26 cellular contexts compared by ENCODE assay signal in the genomic region with DNA sequence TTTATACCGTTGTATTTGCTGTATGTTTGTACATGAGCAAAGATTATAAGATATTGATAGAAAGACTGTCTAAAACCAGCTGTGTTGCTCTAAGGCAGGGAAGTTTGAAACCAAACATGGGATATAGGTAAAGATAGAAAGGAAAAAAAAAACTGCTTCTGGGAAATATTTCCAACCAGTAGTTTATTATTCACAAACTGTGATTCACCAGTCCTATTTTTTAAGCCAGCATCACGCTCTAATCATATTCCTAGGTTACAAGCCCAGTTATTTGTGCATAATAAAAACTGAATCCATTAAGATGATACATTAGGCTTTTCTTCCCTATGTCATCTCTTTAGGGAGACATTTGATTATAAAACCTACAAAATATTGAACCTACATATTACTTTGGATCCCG. TPM values are rescaled to one million over a fixed set of nuclear protein-coding genes. Genes with fewer than 3 reads are reported as not detected.
DNase-seq lines count a peak whose midpoint lies in the region; ATAC-seq lines count a peak whose summit lies in the region.
"Had no signal": no experiment of that assay in that cellular context is flagged by ENCODE, and none has a peak within 500 bp of the region (broad histone marks: within the 10 kb centered on the region; RNA-seq: fewer than 3 reads in every experiment).

No MANE protein-coding gene starts in this region.

- intact Hi-C loops in activated CD4-positive, alpha-beta T cell treated with anti-CD3 and anti-CD28 coated beads for 36 hours (cut with DNase I, micrococcal nuclease) = loop anchor here in 1 of 2 experiments (1.0 kb wide), 1 partner anchor 10 kb away; no protein-coding TSS in a partner anchor
- intact Hi-C loops in activated T-helper 2 cell treated with anti-CD3 and anti-CD28 coated beads, Interferon-gamma antibody, Interleukin-2, Interleukin-4, amounts not matched to agents 10 μg/mL and 5 μg/mL and 100 μg/mL, durations not matched to agents 14 hours and 24 hours and 36 hours (cut with micrococcal nuclease) = no loop called here

- H3K4me3 Mint-ChIP-seq in activated CD4-positive, alpha-beta T cell treated with anti-CD3 and anti-CD28 coated beads for 36 hours = no peak overlapping the region
- H3K4me3 Mint-ChIP-seq in activated T-helper 2 cell treated with anti-CD3 and anti-CD28 coated beads, Interferon-gamma antibody, Interleukin-2, Interleukin-4, amounts not matched to agents 10 μg/mL and 5 μg/mL and 100 μg/mL, durations not matched to agents 14 hours and 24 hours and 36 hours (ENCODE audit: low read depth) = peak overlapping the region; percentile 91
- H3K4me3 Mint-ChIP-seq: dendritic cell treated with granulocyte-macrophage colony-stimulating factor and Interleukin-4, amounts not matched to agents 40 ng/mL and 50 ng/mL, for 4 days had no signal

- no peaks in the 10 kb centered on the region for H4K20me1 ChIP-seq in GM23248 (ENCODE audit: insufficient read depth)

- CTCF ChIA-PET in activated CD4-positive, alpha-beta T cell treated with anti-CD3 and anti-CD28 coated beads for 36 hours (lab: Charles Lee) = interaction anchor here (0.6 to 3.2 kb wide), 5 partner anchors 11 to 369 kb away, joined by 3 to 13 read pairs (median 3); no protein-coding TSS in a partner anchor

- H3K23ac ChIP-seq in mesenchymal stem cell (ENCODE audit: low read length in 2 of 2) = no peak overlapping the region

- DNase-seq in activated CD4-positive, alpha-beta T cell treated with anti-CD3 and anti-CD28 coated beads for 36 hours = no peak
- no peak for DNase-seq in activated CD4-positive, alpha-beta T cell treated with anti-CD3 and anti-CD28 coated beads for 1 hour
- DNase-seq in GM23248 (peak; percentile 65), mesenchymal stem cell (no peak), cerebellum (ENCODE audit: low spot score) (no peak), NCI-H1694 (lab: John Stamatoyannopoulos, UW) (no peak), AG20443 (ENCODE audit: low spot score) (no peak)
- no peak for DNase-seq in activated T-helper 2 cell treated with anti-CD3 and anti-CD28 coated beads, Interferon-gamma antibody, Interleukin-2, Interleukin-4, amounts not matched to agents 10 μg/mL and 5 μg/mL and 100 μg/mL, durations not matched to agents 14 hours and 24 hours and 36 hours (ENCODE audit: low spot score)
- DNase-seq: activated CD8-positive, alpha-beta memory T cell treated with anti-CD3 and anti-CD28 coated beads, Interleukin-2, amount 10 ng/mL, durations not matched to agents 7 days and 5 days; activated gamma-delta T cell; amniotic stem cell; EL; GOT3; heart left ventricle; left colon; mesendoderm; naive B cell; NCI-H2081 treated with DMSO at 0.1 percent for 48 hours; NCI-H446 treated with DMSO at 0.1 percent for 48 hours; stimulated activated CD4-positive, alpha-beta T cell treated with anti-CD3 and anti-CD28 coated beads, Interleukin-12 subunit alpha, Interleukin-12 subunit beta, amount 100 ng/mL, for 4 hours; stimulated activated CD4-positive, alpha-beta T cell treated with anti-CD3 and anti-CD28 coated beads, Interleukin-4, amount 100 ng/mL, for 4 hours; transverse colon had no signal

- H3K27me3 ChIP-seq in GM23248 (replicated peaks; ENCODE audit: insufficient read depth) = no peaks in the 10 kb centered on the region
- no peaks in the 10 kb centered on the region for H3K27me3 ChIP-seq in mesenchymal stem cell (ENCODE audit: control insufficient read depth in 1 of 2, insufficient read depth in 1 of 2, low read length in 2 of 2)
- H3K27me3 ChIP-seq: heart left ventricle, transverse colon had no signal

- no peaks in the 10 kb centered on the region for H3K27me3 Mint-ChIP-seq in activated CD4-positive, alpha-beta T cell treated with anti-CD3 and anti-CD28 coated beads for 36 hours
- no peaks in the 10 kb centered on the region for H3K27me3 Mint-ChIP-seq in activated T-helper 2 cell treated with anti-CD3 and anti-CD28 coated beads, Interferon-gamma antibody, Interleukin-2, Interleukin-4, amounts not matched to agents 10 μg/mL and 5 μg/mL and 100 μg/mL, durations not matched to agents 14 hours and 24 hours and 36 hours (ENCODE audit: low read depth)
- H3K27me3 Mint-ChIP-seq: activated CD8-positive, alpha-beta memory T cell treated with anti-CD3 and anti-CD28 coated beads, Interleukin-2, amount 10 ng/mL, durations not matched to agents 7 days and 5 days; dendritic cell treated with granulocyte-macrophage colony-stimulating factor and Interleukin-4, amounts not matched to agents 40 ng/mL and 50 ng/mL, for 4 days; naive B cell had no signal

- 75 to 82% methylated on average over 3 of the region's 3 CpGs for WGBS in GM23248 (ENCODE audit: low coverage in 1 of 2, low lambda C conversion rate in 2 of 2, missing lambda C conversion rate in 2 of 2), 2 experiments
- WGBS in mesenchymal stem cell = 99% methylated on average over 2 of the region's 3 CpGs

- ATAC-seq in activated CD4-positive, alpha-beta T cell treated with anti-CD3 and anti-CD28 coated beads for 36 hours = no peak
- ATAC-seq: activated CD4-positive, CD25-positive, alpha-beta regulatory T cell treated with anti-CD3 and anti-CD28 coated beads, Interleukin-2, amount 50 U/mL, for 24 hours; activated CD8-positive, alpha-beta memory T cell treated with anti-CD3 and anti-CD28 coated beads, Interleukin-2, amount 10 ng/mL, durations not matched to agents 7 days and 5 days; heart left ventricle; left colon had no signal

- peaks cover 70% of the 10 kb centered on the region for H3K4me1 Mint-ChIP-seq in activated CD4-positive, alpha-beta T cell treated with anti-CD3 and anti-CD28 coated beads for 36 hours
- H3K4me1 Mint-ChIP-seq in activated T-helper 2 cell treated with anti-CD3 and anti-CD28 coated beads, Interferon-gamma antibody, Interleukin-2, Interleukin-4, amounts not matched to agents 10 μg/mL and 5 μg/mL and 100 μg/mL, durations not matched to agents 14 hours and 24 hours and 36 hours (ENCODE audit: low read depth) = peaks cover 70% of the 10 kb centered on the region

- no peak overlapping the region for H4K8ac ChIP-seq in mesenchymal stem cell (ENCODE audit: low read length)

- no peaks in the 10 kb centered on the region for H3K36me3 ChIP-seq in GM23248 (ENCODE audit: low read depth)
- peaks cover 2 to 5% of the 10 kb centered on the region in 2 experiments for H3K36me3 ChIP-seq in mesenchymal stem cell (ENCODE audit: control insufficient read depth in 1 of 2, insufficient read depth in 2 of 2, low read depth in 1 of 2, low read length in 2 of 2)
- H3K36me3 ChIP-seq: transverse colon had no signal

- H2BK5ac ChIP-seq in mesenchymal stem cell (ENCODE audit: low read depth, low read length, poor library complexity, severe bottlenecking) = no peak overlapping the region

- H3K9me2 ChIP-seq in GM23248 (ENCODE audit: insufficient read depth) = no peaks in the 10 kb centered on the region

- peak overlapping the region; percentile 56 for H3K4me2 ChIP-seq in GM23248 (ENCODE audit: unreplicated experiment)
- H3K4me2 ChIP-seq in mesenchymal stem cell (ENCODE audit: low read length, poor library complexity, severe bottlenecking) = no peak overlapping the region

- no peak overlapping the region for H2BK120ac ChIP-seq in mesenchymal stem cell (ENCODE audit: low read depth, low read length)

- peaks cover 25% of the 10 kb centered on the region for H3K36me3 Mint-ChIP-seq in activated CD4-positive, alpha-beta T cell treated with anti-CD3 and anti-CD28 coated beads for 36 hours (ENCODE audit: low read depth)
- H3K36me3 Mint-ChIP-seq in activated T-helper 2 cell treated with anti-CD3 and anti-CD28 coated beads, Interferon-gamma antibody, Interleukin-2, Interleukin-4, amounts not matched to agents 10 μg/mL and 5 μg/mL and 100 μg/mL, durations not matched to agents 14 hours and 24 hours and 36 hours (ENCODE audit: low read depth) = peaks cover 77% of the 10 kb centered on the region

- H2BK12ac ChIP-seq in mesenchymal stem cell (ENCODE audit: low read length in 2 of 2) = no peak overlapping the region

- POLR2A ChIA-PET in activated CD4-positive, alpha-beta T cell treated with anti-CD3 and anti-CD28 coated beads for 36 hours (lab: Charles Lee) = interaction anchor here (0.8 to 2.0 kb wide), 2 partner anchors 20 to 64 kb away, joined by 5 read pairs; no protein-coding TSS in a partner anchor

- H3F3A ChIP-seq in GM23248 (ENCODE audit: insufficient read depth) = peaks cover 28% of the 10 kb centered on the region

- H3K14ac ChIP-seq in mesenchymal stem cell (ENCODE audit: low read length in 2 of 2) = no peak overlapping the region

- H3K4me1 ChIP-seq in GM23248 (ENCODE audit: insufficient read depth) (peaks cover 43% of the 10 kb centered on the region), mesenchymal stem cell (ENCODE audit: control insufficient read depth, insufficient read depth, low read depth, low read length) (peaks cover 11% of the 10 kb centered on the region)

- H3K9me3 ChIP-seq in GM23248 (ENCODE audit: low read depth) (no peaks in the 10 kb centered on the region), mesenchymal stem cell (ENCODE audit: control insufficient read depth, low read length) (no peaks in the 10 kb centered on the region)
- H3K9me3 ChIP-seq: heart left ventricle, transverse colon had no signal

- H3K9ac ChIP-seq in GM23248 = peak overlapping the region; percentile 59
- peak overlapping the region; percentile 75 for H3K9ac ChIP-seq in mesenchymal stem cell (ENCODE audit: low read length)

- H3K18ac ChIP-seq in mesenchymal stem cell (ENCODE audit: low read depth in 1 of 2, low read length in 2 of 2) = no peak overlapping the region

- H3K4ac ChIP-seq in mesenchymal stem cell (ENCODE audit: low read depth in 1 of 2, low read length in 2 of 2) = no peak overlapping the region

- in situ Hi-C loops in GM23248 (cut with MboI) = no loop called here

- H3K79me1 ChIP-seq in mesenchymal stem cell (replicated peaks; ENCODE audit: low read length, poor library complexity, severe bottlenecking) = peaks cover 23% of the 10 kb centered on the region

- no peak overlapping the region for H2BK15ac ChIP-seq in mesenchymal stem cell (ENCODE audit: low read depth, poor library complexity, severe bottlenecking)

- peaks cover 85% of the 10 kb centered on the region for H3K79me2 ChIP-seq in GM23248 (ENCODE audit: insufficient read depth)

- no peak overlapping the region for H2AK5ac ChIP-seq in mesenchymal stem cell (ENCODE audit: low read length, severe bottlenecking)

- H2AFZ ChIP-seq in GM23248 (no peak overlapping the region), mesenchymal stem cell (ENCODE audit: low read depth, low read length) (no peak overlapping the region)

- peak overlapping the region; percentile 42 for H3K27ac Mint-ChIP-seq in activated CD4-positive, alpha-beta T cell treated with anti-CD3 and anti-CD28 coated beads for 36 hours
- peak overlapping the region; percentile 50 for H3K27ac Mint-ChIP-seq in activated T-helper 2 cell treated with anti-CD3 and anti-CD28 coated beads, Interferon-gamma antibody, Interleukin-2, Interleukin-4, amounts not matched to agents 10 μg/mL and 5 μg/mL and 100 μg/mL, durations not matched to agents 14 hours and 24 hours and 36 hours
- H3K27ac Mint-ChIP-seq: activated CD8-positive, alpha-beta memory T cell treated with anti-CD3 and anti-CD28 coated beads, Interleukin-2, amount 10 ng/mL, durations not matched to agents 7 days and 5 days; dendritic cell treated with granulocyte-macrophage colony-stimulating factor and Interleukin-4, amounts not matched to agents 40 ng/mL and 50 ng/mL, for 4 days; naive B cell had no signal

- H3K4me3 ChIP-seq in GM23248 = peak overlapping the region; percentile 13; the same call in 1 of the 2 replicates
- H3K4me3 ChIP-seq in mesenchymal stem cell (ENCODE audit: insufficient read depth in 1 of 2, low read depth in 1 of 2, low read length in 2 of 2) = peak overlapping the region in 1 of 2 experiments; percentile 29
- H3K4me3 ChIP-seq: heart left ventricle, SK-N-MC, transverse colon had no signal

- H3K9me3 Mint-ChIP-seq in activated CD4-positive, alpha-beta T cell treated with anti-CD3 and anti-CD28 coated beads for 36 hours (ENCODE audit: low read depth) = no peaks in the 10 kb centered on the region
- no peaks in the 10 kb centered on the region for H3K9me3 Mint-ChIP-seq in activated T-helper 2 cell treated with anti-CD3 and anti-CD28 coated beads, Interferon-gamma antibody, Interleukin-2, Interleukin-4, amounts not matched to agents 10 μg/mL and 5 μg/mL and 100 μg/mL, durations not matched to agents 14 hours and 24 hours and 36 hours
- H3K9me3 Mint-ChIP-seq: dendritic cell treated with granulocyte-macrophage colony-stimulating factor and Interleukin-4, amounts not matched to agents 40 ng/mL and 50 ng/mL, for 4 days; naive B cell had no signal

- no peak overlapping the region for H4K91ac ChIP-seq in mesenchymal stem cell (ENCODE audit: low read length)

- H3K27ac ChIP-seq in GM23248 (peak overlapping the region; percentile 78), mesenchymal stem cell (ENCODE audit: low read length, poor library complexity, severe bottlenecking) (no peak overlapping the region)
- H3K27ac ChIP-seq: heart left ventricle, HL-60, SK-N-MC, transverse colon had no signal

RNA-seq across cellular contexts. Expression of a gene that starts 4.0 kb away (rescaled TPM):
- total RNA-seq in activated CD4-positive, alpha-beta T cell treated with anti-CD3 and anti-CD28 coated beads for 36 hours = 10 to 100 TPM; 23.7 to 26.8 TPM
- 5.7 and 5.8 TPM in 2 replicates for total RNA-seq in GM23248 (2014; rRNA removed; shearing (Covaris generic))
- polyA plus RNA-seq in GM23248 (2016; fragmentation: Nextera tagmentation; extraction: Ambion mirVana) = 9.9 and 13.7 TPM in 2 replicates
- 91.0 and 93.4 TPM in 2 replicates for total RNA-seq in activated T-helper 2 cell treated with anti-CD3 and anti-CD28 coated beads, Interferon-gamma antibody, Interleukin-2, Interleukin-4, amounts not matched to agents 10 μg/mL and 5 μg/mL and 100 μg/mL, durations not matched to agents 14 hours and 24 hours and 36 hours
- polyA plus RNA-seq in mesenchymal stem cell (2013, experiment 1 of 2) = 2.8 TPM
- polyA plus RNA-seq in mesenchymal stem cell (2013, experiment 2 of 2) = 3.3 TPM
- total RNA-seq in cerebellum = 8.7 TPM
